Comparison of ENCODE assay signal across 1 cellular context in the genomic region with DNA sequence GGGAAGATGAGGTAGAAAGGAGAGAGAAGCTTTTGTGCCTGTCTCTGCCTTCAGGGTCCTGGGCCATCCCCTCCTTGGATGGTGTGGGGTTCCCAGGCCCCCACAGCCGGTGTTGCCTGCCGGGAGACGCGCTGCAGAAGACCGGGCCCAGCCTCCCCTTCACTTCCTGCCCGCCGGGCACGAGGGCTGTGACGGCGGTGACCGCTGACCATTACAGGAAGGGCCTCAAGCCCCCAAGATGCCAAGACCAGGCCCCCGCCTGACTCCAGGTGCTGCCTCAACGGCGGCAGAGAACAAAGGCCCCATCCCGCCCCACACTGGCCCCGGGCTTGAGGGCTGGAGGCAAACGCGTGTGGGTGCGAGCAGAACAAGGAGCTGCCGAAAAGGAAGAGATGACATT.
TF ChIP-seq lines count a peak whose summit lies in the region.

No MANE protein-coding gene starts in this region.

TF ChIP-seq in H1, 55 proteins besides CTCF, POLR2A, EP300 and RAD21:
- TF ChIP-seq SAP30 (IDR thresholded peaks at IDR 0.05; ENCODE audit: insufficient read depth, insufficient replicate concordance, low read length) (no peak), CHD1 (IDR thresholded peaks at IDR 0.05; ENCODE audit: low read depth, low read length) (no peak), CEBPB (IDR thresholded peaks at IDR 0.05; ENCODE audit: low read depth, low read length) (no peak), KDM4A (IDR thresholded peaks at IDR 0.05; ENCODE audit: low read depth, low read length, severe bottlenecking) (no peak), HDAC2 (IDR thresholded peaks at IDR 0.05; ENCODE audit: borderline replicate concordance in 1 of 2, low read depth in 2 of 2, low read length in 2 of 2) (no peak), TCF12 (IDR thresholded peaks at IDR 0.05; ENCODE audit: low read depth, low read length) (no peak), ZNF274 (IDR thresholded peaks at IDR 0.05; ENCODE audit: borderline replicate concordance, extremely low read depth, low read length) (no peak)
- TF ChIP-seq, protein P1, sequence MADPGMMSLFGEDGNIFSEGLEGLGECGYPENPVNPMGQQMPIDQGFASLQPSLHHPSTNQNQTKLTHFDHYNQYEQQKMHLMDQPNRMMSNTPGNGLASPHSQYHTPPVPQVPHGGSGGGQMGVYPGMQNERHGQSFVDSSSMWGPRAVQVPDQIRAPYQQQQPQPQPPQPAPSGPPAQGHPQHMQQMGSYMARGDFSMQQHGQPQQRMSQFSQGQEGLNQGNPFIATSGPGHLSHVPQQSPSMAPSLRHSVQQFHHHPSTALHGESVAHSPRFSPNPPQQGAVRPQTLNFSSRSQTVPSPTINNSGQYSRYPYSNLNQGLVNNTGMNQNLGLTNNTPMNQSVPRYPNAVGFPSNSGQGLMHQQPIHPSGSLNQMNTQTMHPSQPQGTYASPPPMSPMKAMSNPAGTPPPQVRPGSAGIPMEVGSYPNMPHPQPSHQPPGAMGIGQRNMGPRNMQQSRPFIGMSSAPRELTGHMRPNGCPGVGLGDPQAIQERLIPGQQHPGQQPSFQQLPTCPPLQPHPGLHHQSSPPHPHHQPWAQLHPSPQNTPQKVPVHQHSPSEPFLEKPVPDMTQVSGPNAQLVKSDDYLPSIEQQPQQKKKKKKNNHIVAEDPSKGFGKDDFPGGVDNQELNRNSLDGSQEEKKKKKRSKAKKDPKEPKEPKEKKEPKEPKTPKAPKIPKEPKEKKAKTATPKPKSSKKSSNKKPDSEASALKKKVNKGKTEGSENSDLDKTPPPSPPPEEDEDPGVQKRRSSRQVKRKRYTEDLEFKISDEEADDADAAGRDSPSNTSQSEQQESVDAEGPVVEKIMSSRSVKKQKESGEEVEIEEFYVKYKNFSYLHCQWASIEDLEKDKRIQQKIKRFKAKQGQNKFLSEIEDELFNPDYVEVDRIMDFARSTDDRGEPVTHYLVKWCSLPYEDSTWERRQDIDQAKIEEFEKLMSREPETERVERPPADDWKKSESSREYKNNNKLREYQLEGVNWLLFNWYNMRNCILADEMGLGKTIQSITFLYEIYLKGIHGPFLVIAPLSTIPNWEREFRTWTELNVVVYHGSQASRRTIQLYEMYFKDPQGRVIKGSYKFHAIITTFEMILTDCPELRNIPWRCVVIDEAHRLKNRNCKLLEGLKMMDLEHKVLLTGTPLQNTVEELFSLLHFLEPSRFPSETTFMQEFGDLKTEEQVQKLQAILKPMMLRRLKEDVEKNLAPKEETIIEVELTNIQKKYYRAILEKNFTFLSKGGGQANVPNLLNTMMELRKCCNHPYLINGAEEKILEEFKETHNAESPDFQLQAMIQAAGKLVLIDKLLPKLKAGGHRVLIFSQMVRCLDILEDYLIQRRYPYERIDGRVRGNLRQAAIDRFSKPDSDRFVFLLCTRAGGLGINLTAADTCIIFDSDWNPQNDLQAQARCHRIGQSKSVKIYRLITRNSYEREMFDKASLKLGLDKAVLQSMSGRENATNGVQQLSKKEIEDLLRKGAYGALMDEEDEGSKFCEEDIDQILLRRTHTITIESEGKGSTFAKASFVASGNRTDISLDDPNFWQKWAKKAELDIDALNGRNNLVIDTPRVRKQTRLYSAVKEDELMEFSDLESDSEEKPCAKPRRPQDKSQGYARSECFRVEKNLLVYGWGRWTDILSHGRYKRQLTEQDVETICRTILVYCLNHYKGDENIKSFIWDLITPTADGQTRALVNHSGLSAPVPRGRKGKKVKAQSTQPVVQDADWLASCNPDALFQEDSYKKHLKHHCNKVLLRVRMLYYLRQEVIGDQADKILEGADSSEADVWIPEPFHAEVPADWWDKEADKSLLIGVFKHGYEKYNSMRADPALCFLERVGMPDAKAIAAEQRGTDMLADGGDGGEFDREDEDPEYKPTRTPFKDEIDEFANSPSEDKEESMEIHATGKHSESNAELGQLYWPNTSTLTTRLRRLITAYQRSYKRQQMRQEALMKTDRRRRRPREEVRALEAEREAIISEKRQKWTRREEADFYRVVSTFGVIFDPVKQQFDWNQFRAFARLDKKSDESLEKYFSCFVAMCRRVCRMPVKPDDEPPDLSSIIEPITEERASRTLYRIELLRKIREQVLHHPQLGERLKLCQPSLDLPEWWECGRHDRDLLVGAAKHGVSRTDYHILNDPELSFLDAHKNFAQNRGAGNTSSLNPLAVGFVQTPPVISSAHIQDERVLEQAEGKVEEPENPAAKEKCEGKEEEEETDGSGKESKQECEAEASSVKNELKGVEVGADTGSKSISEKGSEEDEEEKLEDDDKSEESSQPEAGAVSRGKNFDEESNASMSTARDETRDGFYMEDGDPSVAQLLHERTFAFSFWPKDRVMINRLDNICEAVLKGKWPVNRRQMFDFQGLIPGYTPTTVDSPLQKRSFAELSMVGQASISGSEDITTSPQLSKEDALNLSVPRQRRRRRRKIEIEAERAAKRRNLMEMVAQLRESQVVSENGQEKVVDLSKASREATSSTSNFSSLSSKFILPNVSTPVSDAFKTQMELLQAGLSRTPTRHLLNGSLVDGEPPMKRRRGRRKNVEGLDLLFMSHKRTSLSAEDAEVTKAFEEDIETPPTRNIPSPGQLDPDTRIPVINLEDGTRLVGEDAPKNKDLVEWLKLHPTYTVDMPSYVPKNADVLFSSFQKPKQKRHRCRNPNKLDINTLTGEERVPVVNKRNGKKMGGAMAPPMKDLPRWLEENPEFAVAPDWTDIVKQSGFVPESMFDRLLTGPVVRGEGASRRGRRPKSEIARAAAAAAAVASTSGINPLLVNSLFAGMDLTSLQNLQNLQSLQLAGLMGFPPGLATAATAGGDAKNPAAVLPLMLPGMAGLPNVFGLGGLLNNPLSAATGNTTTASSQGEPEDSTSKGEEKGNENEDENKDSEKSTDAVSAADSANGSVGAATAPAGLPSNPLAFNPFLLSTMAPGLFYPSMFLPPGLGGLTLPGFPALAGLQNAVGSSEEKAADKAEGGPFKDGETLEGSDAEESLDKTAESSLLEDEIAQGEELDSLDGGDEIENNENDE (IDR thresholded peaks at IDR 0.05; ENCODE audit: insufficient replicate concordance, low read length) = no peak
